1 cellular context compared by ENCODE assay signal in the genomic region with DNA sequence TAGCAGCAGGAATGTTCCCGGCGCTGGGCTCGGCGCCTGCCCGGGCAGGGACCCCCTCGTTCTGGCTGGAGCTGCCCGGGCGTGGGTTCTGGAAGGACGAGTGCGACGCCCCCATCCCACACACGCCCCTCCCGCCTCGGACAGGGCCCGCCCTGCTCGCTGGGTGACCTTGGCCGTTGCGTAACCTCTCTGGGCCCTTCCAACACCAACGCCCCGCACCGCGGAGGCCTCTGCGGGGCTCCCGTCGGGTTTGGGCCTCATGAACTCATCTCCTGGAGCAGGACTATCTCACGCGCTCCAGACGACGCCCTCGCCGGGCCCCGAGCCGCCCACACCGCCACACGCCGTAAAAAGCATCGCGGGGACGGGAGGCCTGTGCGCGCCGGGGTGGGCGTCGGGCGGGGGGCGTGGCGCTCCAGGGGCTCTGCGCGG.
TF ChIP-seq lines count a peak whose summit lies in the region.

No MANE protein-coding gene starts in this region.

TF ChIP-seq in K562, 482 proteins besides CTCF, POLR2A, EP300 and RAD21:
- peak; percentile 19 for TF ChIP-seq ZFP36 (IDR thresholded peaks at IDR 0.05; ENCODE audit: low read depth, low read length, partially characterized antibody)
- peak; percentile 50 for TF ChIP-seq EGR1 (conservative IDR thresholded peaks at IDR 0.05)
- TF ChIP-seq, protein P1, sequence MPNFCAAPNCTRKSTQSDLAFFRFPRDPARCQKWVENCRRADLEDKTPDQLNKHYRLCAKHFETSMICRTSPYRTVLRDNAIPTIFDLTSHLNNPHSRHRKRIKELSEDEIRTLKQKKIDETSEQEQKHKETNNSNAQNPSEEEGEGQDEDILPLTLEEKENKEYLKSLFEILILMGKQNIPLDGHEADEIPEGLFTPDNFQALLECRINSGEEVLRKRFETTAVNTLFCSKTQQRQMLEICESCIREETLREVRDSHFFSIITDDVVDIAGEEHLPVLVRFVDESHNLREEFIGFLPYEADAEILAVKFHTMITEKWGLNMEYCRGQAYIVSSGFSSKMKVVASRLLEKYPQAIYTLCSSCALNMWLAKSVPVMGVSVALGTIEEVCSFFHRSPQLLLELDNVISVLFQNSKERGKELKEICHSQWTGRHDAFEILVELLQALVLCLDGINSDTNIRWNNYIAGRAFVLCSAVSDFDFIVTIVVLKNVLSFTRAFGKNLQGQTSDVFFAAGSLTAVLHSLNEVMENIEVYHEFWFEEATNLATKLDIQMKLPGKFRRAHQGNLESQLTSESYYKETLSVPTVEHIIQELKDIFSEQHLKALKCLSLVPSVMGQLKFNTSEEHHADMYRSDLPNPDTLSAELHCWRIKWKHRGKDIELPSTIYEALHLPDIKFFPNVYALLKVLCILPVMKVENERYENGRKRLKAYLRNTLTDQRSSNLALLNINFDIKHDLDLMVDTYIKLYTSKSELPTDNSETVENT (CRISPR knock-in tag; IDR thresholded peaks at IDR 0.05): no peak
- TF ChIP-seq, protein P2, sequence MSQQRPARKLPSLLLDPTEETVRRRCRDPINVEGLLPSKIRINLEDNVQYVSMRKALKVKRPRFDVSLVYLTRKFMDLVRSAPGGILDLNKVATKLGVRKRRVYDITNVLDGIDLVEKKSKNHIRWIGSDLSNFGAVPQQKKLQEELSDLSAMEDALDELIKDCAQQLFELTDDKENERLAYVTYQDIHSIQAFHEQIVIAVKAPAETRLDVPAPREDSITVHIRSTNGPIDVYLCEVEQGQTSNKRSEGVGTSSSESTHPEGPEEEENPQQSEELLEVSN (IDR thresholded peaks at IDR 0.05; ENCODE audit: borderline replicate concordance in 1 of 2, extremely low read depth in 1 of 2, insufficient read depth in 1 of 2, insufficient read length in 1 of 2, low read depth in 1 of 2, low read length in 1 of 2, poor library complexity in 1 of 2, severe bottlenecking in 1 of 2): peak in 1 of 2 experiments; percentile 69
- TF ChIP-seq ZBTB8A (IDR thresholded peaks at IDR 0.05; ENCODE audit: partially characterized antibody): no peak
- 0 out of 2 replicates have a peak, but pooled peaks have one; percentile 24 for TF ChIP-seq PTBP1 (IDR thresholded peaks at IDR 0.05; ENCODE audit: low read depth, low read length)
- peak; percentile 92 for TF ChIP-seq CEBPB (tag; IDR thresholded peaks at IDR 0.05)
- TF ChIP-seq, protein P3, sequence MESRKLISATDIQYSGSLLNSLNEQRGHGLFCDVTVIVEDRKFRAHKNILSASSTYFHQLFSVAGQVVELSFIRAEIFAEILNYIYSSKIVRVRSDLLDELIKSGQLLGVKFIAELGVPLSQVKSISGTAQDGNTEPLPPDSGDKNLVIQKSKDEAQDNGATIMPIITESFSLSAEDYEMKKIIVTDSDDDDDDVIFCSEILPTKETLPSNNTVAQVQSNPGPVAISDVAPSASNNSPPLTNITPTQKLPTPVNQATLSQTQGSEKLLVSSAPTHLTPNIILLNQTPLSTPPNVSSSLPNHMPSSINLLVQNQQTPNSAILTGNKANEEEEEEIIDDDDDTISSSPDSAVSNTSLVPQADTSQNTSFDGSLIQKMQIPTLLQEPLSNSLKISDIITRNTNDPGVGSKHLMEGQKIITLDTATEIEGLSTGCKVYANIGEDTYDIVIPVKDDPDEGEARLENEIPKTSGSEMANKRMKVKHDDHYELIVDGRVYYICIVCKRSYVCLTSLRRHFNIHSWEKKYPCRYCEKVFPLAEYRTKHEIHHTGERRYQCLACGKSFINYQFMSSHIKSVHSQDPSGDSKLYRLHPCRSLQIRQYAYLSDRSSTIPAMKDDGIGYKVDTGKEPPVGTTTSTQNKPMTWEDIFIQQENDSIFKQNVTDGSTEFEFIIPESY (CRISPR knock-in tag; IDR thresholded peaks at IDR 0.05): peak; percentile 67
- TF ChIP-seq, protein P4, sequence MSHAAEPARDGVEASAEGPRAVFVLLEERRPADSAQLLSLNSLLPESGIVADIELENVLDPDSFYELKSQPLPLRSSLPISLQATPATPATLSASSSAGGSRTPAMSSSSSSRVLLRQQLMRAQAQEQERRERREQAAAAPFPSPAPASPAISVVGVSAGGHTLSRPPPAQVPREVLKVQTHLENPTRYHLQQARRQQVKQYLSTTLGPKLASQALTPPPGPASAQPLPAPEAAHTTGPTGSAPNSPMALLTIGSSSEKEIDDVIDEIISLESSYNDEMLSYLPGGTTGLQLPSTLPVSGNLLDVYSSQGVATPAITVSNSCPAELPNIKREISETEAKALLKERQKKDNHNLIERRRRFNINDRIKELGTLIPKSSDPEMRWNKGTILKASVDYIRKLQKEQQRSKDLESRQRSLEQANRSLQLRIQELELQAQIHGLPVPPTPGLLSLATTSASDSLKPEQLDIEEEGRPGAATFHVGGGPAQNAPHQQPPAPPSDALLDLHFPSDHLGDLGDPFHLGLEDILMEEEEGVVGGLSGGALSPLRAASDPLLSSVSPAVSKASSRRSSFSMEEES (CRISPR knock-in tag; IDR thresholded peaks at IDR 0.05): no peak
- TF ChIP-seq, protein P5, sequence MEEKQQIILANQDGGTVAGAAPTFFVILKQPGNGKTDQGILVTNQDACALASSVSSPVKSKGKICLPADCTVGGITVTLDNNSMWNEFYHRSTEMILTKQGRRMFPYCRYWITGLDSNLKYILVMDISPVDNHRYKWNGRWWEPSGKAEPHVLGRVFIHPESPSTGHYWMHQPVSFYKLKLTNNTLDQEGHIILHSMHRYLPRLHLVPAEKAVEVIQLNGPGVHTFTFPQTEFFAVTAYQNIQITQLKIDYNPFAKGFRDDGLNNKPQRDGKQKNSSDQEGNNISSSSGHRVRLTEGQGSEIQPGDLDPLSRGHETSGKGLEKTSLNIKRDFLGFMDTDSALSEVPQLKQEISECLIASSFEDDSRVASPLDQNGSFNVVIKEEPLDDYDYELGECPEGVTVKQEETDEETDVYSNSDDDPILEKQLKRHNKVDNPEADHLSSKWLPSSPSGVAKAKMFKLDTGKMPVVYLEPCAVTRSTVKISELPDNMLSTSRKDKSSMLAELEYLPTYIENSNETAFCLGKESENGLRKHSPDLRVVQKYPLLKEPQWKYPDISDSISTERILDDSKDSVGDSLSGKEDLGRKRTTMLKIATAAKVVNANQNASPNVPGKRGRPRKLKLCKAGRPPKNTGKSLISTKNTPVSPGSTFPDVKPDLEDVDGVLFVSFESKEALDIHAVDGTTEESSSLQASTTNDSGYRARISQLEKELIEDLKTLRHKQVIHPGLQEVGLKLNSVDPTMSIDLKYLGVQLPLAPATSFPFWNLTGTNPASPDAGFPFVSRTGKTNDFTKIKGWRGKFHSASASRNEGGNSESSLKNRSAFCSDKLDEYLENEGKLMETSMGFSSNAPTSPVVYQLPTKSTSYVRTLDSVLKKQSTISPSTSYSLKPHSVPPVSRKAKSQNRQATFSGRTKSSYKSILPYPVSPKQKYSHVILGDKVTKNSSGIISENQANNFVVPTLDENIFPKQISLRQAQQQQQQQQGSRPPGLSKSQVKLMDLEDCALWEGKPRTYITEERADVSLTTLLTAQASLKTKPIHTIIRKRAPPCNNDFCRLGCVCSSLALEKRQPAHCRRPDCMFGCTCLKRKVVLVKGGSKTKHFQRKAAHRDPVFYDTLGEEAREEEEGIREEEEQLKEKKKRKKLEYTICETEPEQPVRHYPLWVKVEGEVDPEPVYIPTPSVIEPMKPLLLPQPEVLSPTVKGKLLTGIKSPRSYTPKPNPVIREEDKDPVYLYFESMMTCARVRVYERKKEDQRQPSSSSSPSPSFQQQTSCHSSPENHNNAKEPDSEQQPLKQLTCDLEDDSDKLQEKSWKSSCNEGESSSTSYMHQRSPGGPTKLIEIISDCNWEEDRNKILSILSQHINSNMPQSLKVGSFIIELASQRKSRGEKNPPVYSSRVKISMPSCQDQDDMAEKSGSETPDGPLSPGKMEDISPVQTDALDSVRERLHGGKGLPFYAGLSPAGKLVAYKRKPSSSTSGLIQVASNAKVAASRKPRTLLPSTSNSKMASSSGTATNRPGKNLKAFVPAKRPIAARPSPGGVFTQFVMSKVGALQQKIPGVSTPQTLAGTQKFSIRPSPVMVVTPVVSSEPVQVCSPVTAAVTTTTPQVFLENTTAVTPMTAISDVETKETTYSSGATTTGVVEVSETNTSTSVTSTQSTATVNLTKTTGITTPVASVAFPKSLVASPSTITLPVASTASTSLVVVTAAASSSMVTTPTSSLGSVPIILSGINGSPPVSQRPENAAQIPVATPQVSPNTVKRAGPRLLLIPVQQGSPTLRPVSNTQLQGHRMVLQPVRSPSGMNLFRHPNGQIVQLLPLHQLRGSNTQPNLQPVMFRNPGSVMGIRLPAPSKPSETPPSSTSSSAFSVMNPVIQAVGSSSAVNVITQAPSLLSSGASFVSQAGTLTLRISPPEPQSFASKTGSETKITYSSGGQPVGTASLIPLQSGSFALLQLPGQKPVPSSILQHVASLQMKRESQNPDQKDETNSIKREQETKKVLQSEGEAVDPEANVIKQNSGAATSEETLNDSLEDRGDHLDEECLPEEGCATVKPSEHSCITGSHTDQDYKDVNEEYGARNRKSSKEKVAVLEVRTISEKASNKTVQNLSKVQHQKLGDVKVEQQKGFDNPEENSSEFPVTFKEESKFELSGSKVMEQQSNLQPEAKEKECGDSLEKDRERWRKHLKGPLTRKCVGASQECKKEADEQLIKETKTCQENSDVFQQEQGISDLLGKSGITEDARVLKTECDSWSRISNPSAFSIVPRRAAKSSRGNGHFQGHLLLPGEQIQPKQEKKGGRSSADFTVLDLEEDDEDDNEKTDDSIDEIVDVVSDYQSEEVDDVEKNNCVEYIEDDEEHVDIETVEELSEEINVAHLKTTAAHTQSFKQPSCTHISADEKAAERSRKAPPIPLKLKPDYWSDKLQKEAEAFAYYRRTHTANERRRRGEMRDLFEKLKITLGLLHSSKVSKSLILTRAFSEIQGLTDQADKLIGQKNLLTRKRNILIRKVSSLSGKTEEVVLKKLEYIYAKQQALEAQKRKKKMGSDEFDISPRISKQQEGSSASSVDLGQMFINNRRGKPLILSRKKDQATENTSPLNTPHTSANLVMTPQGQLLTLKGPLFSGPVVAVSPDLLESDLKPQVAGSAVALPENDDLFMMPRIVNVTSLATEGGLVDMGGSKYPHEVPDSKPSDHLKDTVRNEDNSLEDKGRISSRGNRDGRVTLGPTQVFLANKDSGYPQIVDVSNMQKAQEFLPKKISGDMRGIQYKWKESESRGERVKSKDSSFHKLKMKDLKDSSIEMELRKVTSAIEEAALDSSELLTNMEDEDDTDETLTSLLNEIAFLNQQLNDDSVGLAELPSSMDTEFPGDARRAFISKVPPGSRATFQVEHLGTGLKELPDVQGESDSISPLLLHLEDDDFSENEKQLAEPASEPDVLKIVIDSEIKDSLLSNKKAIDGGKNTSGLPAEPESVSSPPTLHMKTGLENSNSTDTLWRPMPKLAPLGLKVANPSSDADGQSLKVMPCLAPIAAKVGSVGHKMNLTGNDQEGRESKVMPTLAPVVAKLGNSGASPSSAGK (IDR thresholded peaks at IDR 0.05): peak; percentile 11; the same call in 1 of the 2 replicates
- no peak for TF ChIP-seq IRF2 (CRISPR knock-in tag; IDR thresholded peaks at IDR 0.05)
- TF ChIP-seq, protein P6, sequence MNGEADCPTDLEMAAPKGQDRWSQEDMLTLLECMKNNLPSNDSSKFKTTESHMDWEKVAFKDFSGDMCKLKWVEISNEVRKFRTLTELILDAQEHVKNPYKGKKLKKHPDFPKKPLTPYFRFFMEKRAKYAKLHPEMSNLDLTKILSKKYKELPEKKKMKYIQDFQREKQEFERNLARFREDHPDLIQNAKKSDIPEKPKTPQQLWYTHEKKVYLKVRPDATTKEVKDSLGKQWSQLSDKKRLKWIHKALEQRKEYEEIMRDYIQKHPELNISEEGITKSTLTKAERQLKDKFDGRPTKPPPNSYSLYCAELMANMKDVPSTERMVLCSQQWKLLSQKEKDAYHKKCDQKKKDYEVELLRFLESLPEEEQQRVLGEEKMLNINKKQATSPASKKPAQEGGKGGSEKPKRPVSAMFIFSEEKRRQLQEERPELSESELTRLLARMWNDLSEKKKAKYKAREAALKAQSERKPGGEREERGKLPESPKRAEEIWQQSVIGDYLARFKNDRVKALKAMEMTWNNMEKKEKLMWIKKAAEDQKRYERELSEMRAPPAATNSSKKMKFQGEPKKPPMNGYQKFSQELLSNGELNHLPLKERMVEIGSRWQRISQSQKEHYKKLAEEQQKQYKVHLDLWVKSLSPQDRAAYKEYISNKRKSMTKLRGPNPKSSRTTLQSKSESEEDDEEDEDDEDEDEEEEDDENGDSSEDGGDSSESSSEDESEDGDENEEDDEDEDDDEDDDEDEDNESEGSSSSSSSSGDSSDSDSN (IDR thresholded peaks at IDR 0.05; ENCODE audit: borderline replicate concordance in 1 of 2, low read depth in 2 of 2, low read length in 2 of 2): peak in 1 of 2 experiments; percentile 74; a peak in 1 of 4 replicates
- peak; percentile 20; the same call in 1 of the 2 replicates for TF ChIP-seq L3MBTL2 (IDR thresholded peaks at IDR 0.05)
- peak; percentile 59 for TF ChIP-seq ZBTB7A (IDR thresholded peaks at IDR 0.05; ENCODE audit: borderline replicate concordance, control insufficient read depth, low read depth, low read length)
- no peak for TF ChIP-seq CEBPG (CRISPR knock-in tag; IDR thresholded peaks at IDR 0.05)
- peak in 1 of 2 experiments; percentile 41; a peak in 1 of 4 replicates for TF ChIP-seq CEBPG (tag; conservative IDR thresholded peaks at IDR 0.05 in 1 of 2, IDR thresholded peaks at IDR 0.05 in 1 of 2)
